10 cellular contexts compared by ENCODE assay signal in the genomic region with DNA sequence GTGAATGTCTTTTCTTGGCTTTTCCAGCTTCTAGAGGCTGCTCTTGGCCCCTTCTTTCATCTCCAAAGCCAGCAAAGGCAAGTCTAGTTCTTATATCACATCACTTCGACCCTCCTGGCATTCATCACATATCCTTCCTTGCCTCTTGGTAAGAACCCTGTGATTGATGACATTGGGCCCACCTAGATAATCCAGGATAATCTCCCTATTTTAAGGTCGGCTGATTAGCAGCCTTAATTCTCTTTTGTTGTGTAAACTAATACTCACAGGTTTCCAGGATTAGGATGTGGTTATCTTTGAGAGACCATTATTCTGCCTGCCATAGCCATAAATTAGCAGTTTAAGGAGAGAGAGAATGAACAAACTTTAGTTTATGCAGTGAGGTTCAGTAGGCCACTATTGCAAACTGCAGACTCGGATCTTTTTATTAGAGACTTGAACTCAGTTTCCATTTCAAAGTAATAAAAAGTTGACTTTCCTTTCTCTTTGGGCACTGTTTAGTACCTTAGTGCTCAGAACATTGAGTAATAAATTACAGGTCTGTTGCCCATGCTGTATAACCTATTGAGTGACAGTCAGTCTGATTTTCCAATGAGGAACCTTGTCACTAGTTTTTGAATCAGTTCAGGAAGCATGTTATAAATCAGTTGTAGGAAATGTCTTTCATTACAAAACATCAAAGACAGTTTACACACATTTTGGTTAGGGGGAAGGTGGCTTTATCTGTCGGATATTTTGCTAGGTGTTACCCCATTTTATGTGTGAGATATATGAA. TPM values are rescaled to one million over a fixed set of nuclear protein-coding genes. Genes with fewer than 3 reads are reported as not detected.
DNase-seq lines count a peak whose midpoint lies in the region; ATAC-seq, FAIRE-seq and TF ChIP-seq lines count a peak whose summit lies in the region.
"Had no signal": no experiment of that assay in that cellular context is flagged by ENCODE, and none has a peak within 500 bp of the region (broad histone marks: within the 10 kb centered on the region; RNA-seq: fewer than 3 reads in every experiment).

No MANE protein-coding gene starts in this region.

- TF ChIP-seq RAD21 in liver (IDR thresholded peaks at IDR 0.05), result peak in 1 of 2 donors; percentile 12

- peaks cover 41 to 60% of the 10 kb centered on the region in 2 donors for H3K36me3 Mint-ChIP-seq in activated T-cell treated with anti-CD3 and anti-CD28 coated beads, Interleukin-2, amount 50 U/mL, for 72 hours (ENCODE audit: insufficient read depth in 2 of 2)
- peaks cover 85% of the 10 kb centered on the region for H3K36me3 Mint-ChIP-seq in activated CD8-positive, alpha-beta T cell treated with anti-CD3 and anti-CD28 coated beads, Interleukin-2, amount 10 ng/mL, durations not matched to agents 7 days and 5 days (ENCODE audit: low read depth)

- peak overlapping the region; percentile 29 to 36 for H3K9ac ChIP-seq in liver (ENCODE audit: low read depth in 1 of 2, low read length in 2 of 2)

- in situ Hi-C loops in transverse colon (cut with MboI; ENCODE audit: low pct_ligation_motif_present in 1 of 4, low pct_unique_long_range_greater_than_20kb in 1 of 4, low sequenced_read_pairs in 3 of 4), result no loop called here

- TF ChIP-seq CTCF in liver (IDR thresholded peaks at IDR 0.05; ENCODE audit: low read depth, low read length, missing input control), result no peak
- TF ChIP-seq CTCF in transverse colon (IDR thresholded peaks at IDR 0.05), result no peak

- H3K4me1 Mint-ChIP-seq in activated T-cell treated with anti-CD3 and anti-CD28 coated beads, Interleukin-2, amount 50 U/mL, for 72 hours (ENCODE audit: low read depth), result peaks cover 82% of the 10 kb centered on the region
- H3K4me1 Mint-ChIP-seq in activated CD8-positive, alpha-beta T cell treated with anti-CD3 and anti-CD28 coated beads, Interleukin-2, amount 10 ng/mL, durations not matched to agents 7 days and 5 days (ENCODE audit: low read depth), result peaks cover 71% of the 10 kb centered on the region

- peak overlapping the region; percentile 26 to 67 for H3K27ac ChIP-seq in liver (ENCODE audit: low read depth in 1 of 2, low read length in 2 of 2)
- H3K27ac ChIP-seq in transverse colon, result peak overlapping the region; percentile 18 to 99 (median 76)

- 29% methylated on average over 4 of the region's 4 CpGs for WGBS in liver
- 7 to 19% methylated on average over 3 to 4 of the region's 4 CpGs for WGBS in transverse colon (ENCODE audit: low coverage in 1 of 2), 2 donors

- H3K4me1 ChIP-seq in liver (ENCODE audit: control insufficient read depth in 4 of 4, insufficient read depth in 4 of 4, low read length in 3 of 4) (peaks cover 15 to 70% (median 39%) of the 10 kb centered on the region in 4 donors), transverse colon (peaks cover 55 to 82% (median 74%) of the 10 kb centered on the region in 4 donors)

- H3K9me3 ChIP-seq in liver (ENCODE audit: control insufficient read depth in 4 of 4, low read length in 3 of 4), result no peaks in the 10 kb centered on the region
- H3K9me3 ChIP-seq in transverse colon, result no peaks in the 10 kb centered on the region
- H3K9me3 ChIP-seq: body of pancreas had no signal

- peak overlapping the region; percentile 96 to 100 for H3K4me3 Mint-ChIP-seq in activated T-cell treated with anti-CD3 and anti-CD28 coated beads, Interleukin-2, amount 50 U/mL, for 72 hours
- H3K4me3 Mint-ChIP-seq in activated CD8-positive, alpha-beta T cell treated with anti-CD3 and anti-CD28 coated beads, Interleukin-2, amount 10 ng/mL, durations not matched to agents 7 days and 5 days, result peak overlapping the region; percentile 89

- ATAC-seq in activated T-cell treated with anti-CD3 and anti-CD28 coated beads, Interleukin-2, amount 50 U/mL, for 72 hours (replicated peaks in 1 of 2), result no peak
- no peak for ATAC-seq in activated CD8-positive, alpha-beta T cell treated with anti-CD3 and anti-CD28 coated beads, Interleukin-2, amount 10 ng/mL, durations not matched to agents 7 days and 5 days
- ATAC-seq in HG02610 (IDR thresholded peaks at IDR 0.05; ENCODE audit: unreplicated experiment), result no peak
- ATAC-seq: body of pancreas had no signal

- H3K27me3 Mint-ChIP-seq in activated T-cell treated with anti-CD3 and anti-CD28 coated beads, Interleukin-2, amount 50 U/mL, for 72 hours (ENCODE audit: low read depth), result no peaks in the 10 kb centered on the region
- no peaks in the 10 kb centered on the region for H3K27me3 Mint-ChIP-seq in activated CD8-positive, alpha-beta T cell treated with anti-CD3 and anti-CD28 coated beads, Interleukin-2, amount 10 ng/mL, durations not matched to agents 7 days and 5 days (ENCODE audit: low read depth)

- no peak for TF ChIP-seq EP300 in transverse colon (IDR thresholded peaks at IDR 0.05; ENCODE audit: low read depth)

- DNase-seq in activated T-cell treated with anti-CD3 and anti-CD28 coated beads, Interleukin-2, amount 50 U/mL, for 72 hours, result no peak
- DNase-seq in activated T-cell treated with anti-CD3 and anti-CD28 coated beads for 4 hours, result no peak
- DNase-seq in activated CD8-positive, alpha-beta T cell treated with anti-CD3 and anti-CD28 coated beads, Interleukin-2, amount 10 ng/mL, durations not matched to agents 7 days and 5 days, result no peak
- DNase-seq in transverse colon, result no peak
- no peak for DNase-seq in frontal cortex (ENCODE audit: low spot score in 2 of 2)
- no peak for DNase-seq in H7
- DNase-seq: body of pancreas, NCI-H1694 had no signal

- CTCF ChIA-PET in activated CD8-positive, alpha-beta T cell treated with anti-CD3 and anti-CD28 coated beads, Interleukin-2, amount 10 ng/mL, durations not matched to agents 7 days and 5 days (lab: Charles Lee), result interaction anchor here (0.9 to 6.8 kb wide), 6 partner anchors 9 to 34 kb away, joined by 4 to 54 read pairs (median 22); a partner anchor contains a TSS

- POLR2A ChIA-PET in activated CD8-positive, alpha-beta T cell treated with anti-CD3 and anti-CD28 coated beads, Interleukin-2, amount 10 ng/mL, durations not matched to agents 7 days and 5 days (lab: Charles Lee), result interaction anchor here (1.3 to 11.8 kb wide), 2 partner anchors 18 to 32 kb away, joined by 3 to 230 read pairs; a partner anchor contains a TSS

- no peak for FAIRE-seq in frontal cortex (lab: Jason Lieb, UNC)

- no peak for TF ChIP-seq POLR2A in transverse colon (IDR thresholded peaks at IDR 0.05)

- peak overlapping the region; percentile 100 for H3K27ac Mint-ChIP-seq in activated T-cell treated with anti-CD3 and anti-CD28 coated beads, Interleukin-2, amount 50 U/mL, for 72 hours
- peak overlapping the region; percentile 56 for H3K27ac Mint-ChIP-seq in activated CD8-positive, alpha-beta T cell treated with anti-CD3 and anti-CD28 coated beads, Interleukin-2, amount 10 ng/mL, durations not matched to agents 7 days and 5 days

- H3K27me3 ChIP-seq in liver (ENCODE audit: control insufficient read depth in 4 of 4, insufficient read depth in 4 of 4, low read length in 3 of 4), result no peaks in the 10 kb centered on the region
- H3K27me3 ChIP-seq in transverse colon, result no peaks in the 10 kb centered on the region
- H3K27me3 ChIP-seq in H7 (ENCODE audit: control insufficient read depth, insufficient read depth, low read length), result no peaks in the 10 kb centered on the region
- H3K27me3 ChIP-seq: body of pancreas had no signal

- H3K9me3 Mint-ChIP-seq in activated T-cell treated with anti-CD3 and anti-CD28 coated beads, Interleukin-2, amount 50 U/mL, for 72 hours, result no peaks in the 10 kb centered on the region
- no peaks in the 10 kb centered on the region for H3K9me3 Mint-ChIP-seq in activated CD8-positive, alpha-beta T cell treated with anti-CD3 and anti-CD28 coated beads, Interleukin-2, amount 10 ng/mL, durations not matched to agents 7 days and 5 days (ENCODE audit: insufficient read depth)

- peaks cover 0 to 2% (median under 1%) of the 10 kb centered on the region in 4 donors for H3K36me3 ChIP-seq in liver (ENCODE audit: control insufficient read depth in 4 of 4, insufficient read depth in 3 of 4, low read depth in 1 of 4, low read length in 3 of 4)
- H3K36me3 ChIP-seq in transverse colon, result no peaks in the 10 kb centered on the region
- H3K36me3 ChIP-seq in H7 (replicated peaks; ENCODE audit: control insufficient read depth, insufficient read depth, low read length), result no peaks in the 10 kb centered on the region

- intact Hi-C loops in transverse colon (cut with DNase I; ENCODE audit: low total_unique reads), result loop anchor here (1.0 kb wide), 1 partner anchor 17 kb away; no protein-coding TSS in a partner anchor

- H3K4me3 ChIP-seq in liver (ENCODE audit: low read depth in 1 of 3, low read length in 3 of 3), result no peak overlapping the region
- no peak overlapping the region for H3K4me3 ChIP-seq in transverse colon
- no peak overlapping the region for H3K4me3 ChIP-seq in H7 (ENCODE audit: insufficient read depth, low read depth, low read length)
- H3K4me3 ChIP-seq: body of pancreas had no signal

TF ChIP-seq in liver, 16 proteins besides CTCF, POLR2A, EP300 and RAD21 (continues in another document):
- TF ChIP-seq, protein P1, sequence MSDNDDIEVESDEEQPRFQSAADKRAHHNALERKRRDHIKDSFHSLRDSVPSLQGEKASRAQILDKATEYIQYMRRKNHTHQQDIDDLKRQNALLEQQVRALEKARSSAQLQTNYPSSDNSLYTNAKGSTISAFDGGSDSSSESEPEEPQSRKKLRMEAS (IDR thresholded peaks at IDR 0.05), result no peak
- no peak for TF ChIP-seq RXRA (IDR thresholded peaks at IDR 0.05)
- no peak for TF ChIP-seq FOXA2 (IDR thresholded peaks at IDR 0.05)
- no peak for TF ChIP-seq NR2F2 (IDR thresholded peaks at IDR 0.05)
- TF ChIP-seq GABPA (IDR thresholded peaks at IDR 0.05 in 1 of 2, conservative IDR thresholded peaks at IDR 0.05 in 1 of 2), result no peak

RNA-seq across cellular contexts. Expression of a gene that starts 4.5 kb away (rescaled TPM):
- 100 to 1,000 TPM; 394 to 497 TPM for total RNA-seq in activated T-cell treated with anti-CD3 and anti-CD28 coated beads, Interleukin-2, amount 50 U/mL, for 72 hours
- 100 to 1,000 TPM; 200 to 206 TPM for total RNA-seq in activated CD8-positive, alpha-beta T cell treated with anti-CD3 and anti-CD28 coated beads, Interleukin-2, amount 10 ng/mL, durations not matched to agents 7 days and 5 days
- total RNA-seq in liver (100 to 1,000 TPM in 1 of 2 donors, 10 to 100 TPM in 1; 74.5 to 170 TPM), transverse colon (100 to 1,000 TPM in 3 of 4 donors, 10 to 100 TPM in 1; 24.7 to 140 (median 113) TPM), frontal cortex (85.2 TPM)
- 100 to 1,000 TPM; 201 to 415 TPM for polyA plus RNA-seq in liver
- total RNA-seq in H7 (2014; rRNA removed; shearing (Covaris generic)), result 189 and 220 TPM in 2 replicates

RNA-seq across cellular contexts. Expression of a gene that starts 29.6 kb away (rescaled TPM):
- total RNA-seq in activated T-cell treated with anti-CD3 and anti-CD28 coated beads, Interleukin-2, amount 50 U/mL, for 72 hours, result 100 to 1,000 TPM in 1 of 2 donors, 10 to 100 TPM in 1; 84.4 to 123 TPM
- 10 to 100 TPM; 60.8 to 68.9 TPM for total RNA-seq in activated CD8-positive, alpha-beta T cell treated with anti-CD3 and anti-CD28 coated beads, Interleukin-2, amount 10 ng/mL, durations not matched to agents 7 days and 5 days
- total RNA-seq in liver (10 to 100 TPM; 15.0 to 19.7 TPM), transverse colon (10 to 100 TPM; 17.5 to 91.8 (median 59.1) TPM), frontal cortex (135 TPM)
- 10 to 100 TPM in 1 of 2 donors, 1 to 10 TPM in 1; 2.7 to 59.7 TPM for polyA plus RNA-seq in liver
- 3.2 and 11.3 TPM in 2 replicates for total RNA-seq in H7 (2014; rRNA removed; shearing (Covaris generic))
